8 cellular contexts compared by ENCODE assay signal in genomic region chr20:13261460-13262301, GRCh38. TPM values are rescaled to one million over a fixed set of nuclear protein-coding genes. Genes with fewer than 3 reads are reported as not detected.
A peak's percentile ranks its signal among the peaks of the same experiment; 100 is the strongest.
DNase-seq lines count a peak whose midpoint lies in the region; ATAC-seq and TF ChIP-seq lines count a peak whose summit lies in the region.

No MANE protein-coding gene starts in this region.

- peak; percentile 78 to 80 for ATAC-seq in CD4-positive, CD25-positive, alpha-beta regulatory T cell (ENCODE audit: low read depth in 2 of 2)
- ATAC-seq in HG03521 (IDR thresholded peaks at IDR 0.05; ENCODE audit: unreplicated experiment): peak; percentile 66
- ATAC-seq in RWPE2 (ENCODE audit: low read depth): peak; percentile 88

- H3K36me3 Mint-ChIP-seq in CD4-positive, CD25-positive, alpha-beta regulatory T cell: no peaks in the 10 kb centered on the region

- H3K27me3 Mint-ChIP-seq in CD4-positive, CD25-positive, alpha-beta regulatory T cell: no peaks in the 10 kb centered on the region

- H3K27ac Mint-ChIP-seq in CD4-positive, CD25-positive, alpha-beta regulatory T cell: peak overlapping the region in 1 of 3 donors; percentile 60

- H3K9me3 Mint-ChIP-seq in CD4-positive, CD25-positive, alpha-beta regulatory T cell: no peaks in the 10 kb centered on the region

- H3K36me3 ChIP-seq in CD4-positive, CD25-positive, alpha-beta regulatory T cell (ENCODE audit: control insufficient read depth, insufficient read depth, low read length): no peaks in the 10 kb centered on the region
- H3K36me3 ChIP-seq in RWPE2 (ENCODE audit: low read depth) (no peaks in the 10 kb centered on the region), right atrium auricular region (no peaks in the 10 kb centered on the region)

- H3K4me1 Mint-ChIP-seq in CD4-positive, CD25-positive, alpha-beta regulatory T cell: peaks cover 0 to 7% (median 5%) of the 10 kb centered on the region in 4 donors

- no peak overlapping the region for H3K4me3 ChIP-seq in CD4-positive, CD25-positive, alpha-beta regulatory T cell (ENCODE audit: low read depth, low read length)
- H3K4me3 ChIP-seq in RWPE2 (ENCODE audit: severe bottlenecking) (no peak overlapping the region), right atrium auricular region (no peak overlapping the region)

- peak; percentile 81 for TF ChIP-seq CTCF in RWPE2 (IDR thresholded peaks at IDR 0.05; ENCODE audit: poor library complexity, severe bottlenecking)
- peak; percentile 50 to 78 for TF ChIP-seq CTCF in right atrium auricular region (IDR thresholded peaks at IDR 0.05)

- peak; percentile 17 to 71 (median 42) for DNase-seq in CD4-positive, CD25-positive, alpha-beta regulatory T cell
- peak; percentile 27 for DNase-seq in GM19238 (ENCODE audit: insufficient read length, low spot score)
- DNase-seq in RWPE2 (ENCODE audit: low spot score): no peak
- peak; percentile 69 for DNase-seq in activated naive CD4-positive, alpha-beta T cell treated with Interleukin-2 at 50 U/mL for 16 hours
- no peak for DNase-seq in right atrium auricular region (ENCODE audit: low spot score)
- peak; percentile 53 to 56 for DNase-seq in stimulated activated CD4-positive, alpha-beta T cell treated with anti-CD3 and anti-CD28 coated beads, Interleukin-15, amount 100 ng/mL, for 1 hour (ENCODE audit: low read depth in 1 of 2, low spot score in 1 of 2)
- DNase-seq in amniotic stem cell (lab: John Stamatoyannopoulos, UW): no peak

- H3K4me1 ChIP-seq in CD4-positive, CD25-positive, alpha-beta regulatory T cell (ENCODE audit: control insufficient read depth, insufficient read depth, low read length, poor library complexity, severe bottlenecking): no peaks in the 10 kb centered on the region
- H3K4me1 ChIP-seq in RWPE2 (ENCODE audit: insufficient read depth, poor library complexity, severe bottlenecking): no peaks in the 10 kb centered on the region
- H3K4me1 ChIP-seq in right atrium auricular region: no peaks in the 10 kb centered on the region

- H3K27me3 ChIP-seq in CD4-positive, CD25-positive, alpha-beta regulatory T cell (ENCODE audit: control insufficient read depth, insufficient read depth, low read length): no peaks in the 10 kb centered on the region
- H3K27me3 ChIP-seq in RWPE2 (ENCODE audit: insufficient read depth, poor library complexity, severe bottlenecking) (no peaks in the 10 kb centered on the region), right atrium auricular region (no peaks in the 10 kb centered on the region)

- H3K4me3 Mint-ChIP-seq in CD4-positive, CD25-positive, alpha-beta regulatory T cell: no peak overlapping the region

- H3K9me3 ChIP-seq in CD4-positive, CD25-positive, alpha-beta regulatory T cell (ENCODE audit: control insufficient read depth in 2 of 2, low read length in 2 of 2): no peaks in the 10 kb centered on the region
- H3K9me3 ChIP-seq in RWPE2 (ENCODE audit: severe bottlenecking): no peaks in the 10 kb centered on the region
- H3K9me3 ChIP-seq in right atrium auricular region: no peaks in the 10 kb centered on the region

- H3K27ac ChIP-seq in CD4-positive, CD25-positive, alpha-beta regulatory T cell (ENCODE audit: insufficient read depth, low read length, poor library complexity, severe bottlenecking): no peak overlapping the region
- no peak overlapping the region for H3K27ac ChIP-seq in RWPE2 (ENCODE audit: poor library complexity, severe bottlenecking)
- H3K27ac ChIP-seq in right atrium auricular region: no peak overlapping the region

RNA-seq across cellular contexts. Expression of gene ISM1, which starts 40.6 kb away (rescaled TPM):
- total RNA-seq in CD4-positive, CD25-positive, alpha-beta regulatory T cell: 0.67 TPM
- 1 to 10 TPM in 1 of 4 donors, under 1 TPM in 3; 0.38 to 2.4 (median 0.67) TPM for polyA plus RNA-seq in CD4-positive, CD25-positive, alpha-beta regulatory T cell
- total RNA-seq in right atrium auricular region: 1 to 10 TPM in 1 of 2 donors, under 1 TPM in 1; 0.59 to 1.3 TPM

Comparison
In these comparisons a context has a peak if more than half of its experiments do, and no peak if none do; other contexts are left out.
1. DNase-seq: peak in CD4-positive, CD25-positive, alpha-beta regulatory T cell (3 of 3), GM19238 (single experiment), activated naive CD4-positive, alpha-beta T cell treated with Interleukin-2 at 50 U/mL for 16 hours (single experiment) and stimulated activated CD4-positive, alpha-beta T cell treated with anti-CD3 and anti-CD28 coated beads, Interleukin-15, amount 100 ng/mL, for 1 hour (2 of 2); none in RWPE2 (single experiment), right atrium auricular region (single experiment) and amniotic stem cell (single experiment).
2. Peak in every context shown above with its lines, with median percentiles within 50 percentile points of each other: ATAC-seq.